In genomic region chr5:30469691-30470090, GRCh38 we compare ENCODE assay signal across 7 cellular contexts.
"Had no signal": no experiment of that assay in that cellular context is flagged by ENCODE, and none has a peak within 500 bp of the region (broad histone marks: within the 10 kb centered on the region; RNA-seq: fewer than 3 reads in every experiment).

No MANE protein-coding gene starts in this region.

- ATAC-seq: HepG2, K562 had no signal

- H3K4me3 ChIP-seq: K562 had no signal

- H3K4me2 ChIP-seq: KMS-11 had no signal

- H3K27ac ChIP-seq: HL-60, KMS-11 had no signal

- FAIRE-seq: HepG2, K562 had no signal

- H3K9ac ChIP-seq: KMS-11 had no signal

- DNase-seq: IMR-90, KBM-7, KG1 had no signal
